ENCODE assay signal across 8 cellular contexts in genomic region chr17:44014437-44015172, GRCh38. TPM values are rescaled to one million over a fixed set of nuclear protein-coding genes. Genes with fewer than 3 reads are reported as not detected.
A peak's percentile ranks its signal among the peaks of the same experiment; 100 is the strongest.
DNase-seq lines count a peak whose midpoint lies in the region; ATAC-seq, FAIRE-seq and TF ChIP-seq lines count a peak whose summit lies in the region.

Gene TMEM101, minus strand, starts transcription at chr17:44014963. Its CDS starts 11 bp downstream, at chr17:44014952.

- CTCF ChIA-PET in activated CD4-positive, alpha-beta memory T cell treated with anti-CD3 and anti-CD28 coated beads for 36 hours (lab: Charles Lee), result interaction anchor here (0.6 to 1.3 kb wide), 4 partner anchors 8 to 71 kb away, joined by 3 to 5 read pairs (median 3); no protein-coding TSS in a partner anchor

- peaks cover 10% of the 10 kb centered on the region for H3K36me3 Mint-ChIP-seq in activated CD4-positive, alpha-beta memory T cell treated with anti-CD3 and anti-CD28 coated beads for 36 hours

- no peaks in the 10 kb centered on the region for H3K27me3 ChIP-seq in duodenal mucosa (ENCODE audit: control insufficient read depth in 1 of 2, insufficient read depth in 2 of 2, low read length in 2 of 2)
- H3K27me3 ChIP-seq in liver (ENCODE audit: control insufficient read depth in 4 of 4, insufficient read depth in 4 of 4, low read length in 3 of 4), result no peaks in the 10 kb centered on the region

- H3K9me3 ChIP-seq in duodenal mucosa (ENCODE audit: control insufficient read depth in 1 of 2, low read length in 2 of 2) (no peaks in the 10 kb centered on the region), liver (ENCODE audit: control insufficient read depth in 4 of 4, low read length in 3 of 4) (no peaks in the 10 kb centered on the region)

- peak; percentile 95 for FAIRE-seq in GM19239 (lab: Jason Lieb, UNC)

- peak within 1 kb of the TSS; percentile 79 for H3K27ac Mint-ChIP-seq in activated CD4-positive, alpha-beta memory T cell treated with anti-CD3 and anti-CD28 coated beads for 36 hours

- H3K9ac ChIP-seq in duodenal mucosa (ENCODE audit: low read depth in 1 of 2, low read length in 2 of 2) (peak within 1 kb of the TSS; percentile 84 to 98), liver (ENCODE audit: low read depth in 1 of 2, low read length in 2 of 2) (peak within 1 kb of the TSS; percentile 52 to 86)

- peaks cover 18% of the 10 kb centered on the region for H3K4me1 Mint-ChIP-seq in activated CD4-positive, alpha-beta memory T cell treated with anti-CD3 and anti-CD28 coated beads for 36 hours (ENCODE audit: low read depth)

- no peaks in the 10 kb centered on the region for H3K9me3 Mint-ChIP-seq in activated CD4-positive, alpha-beta memory T cell treated with anti-CD3 and anti-CD28 coated beads for 36 hours

- H3K4me1 ChIP-seq in duodenal mucosa (ENCODE audit: control insufficient read depth in 1 of 2, insufficient read depth in 2 of 2, low read length in 2 of 2) (peaks cover 18 to 25% of the 10 kb centered on the region in 2 donors), liver (ENCODE audit: control insufficient read depth in 4 of 4, insufficient read depth in 4 of 4, low read length in 3 of 4) (peaks cover 4 to 43% (median 17%) of the 10 kb centered on the region in 4 donors)

- H3K4me3 Mint-ChIP-seq in activated CD4-positive, alpha-beta memory T cell treated with anti-CD3 and anti-CD28 coated beads for 36 hours, result peak within 1 kb of the TSS; percentile 100

- WGBS in liver, result under 1% methylated on average over 43 of the region's 43 CpGs

- peak; percentile 22 to 51 for TF ChIP-seq RAD21 in liver (IDR thresholded peaks at IDR 0.05)

- POLR2A ChIA-PET in activated CD4-positive, alpha-beta memory T cell treated with anti-CD3 and anti-CD28 coated beads for 36 hours (lab: Charles Lee), result interaction anchor here (0.9 to 1.3 kb wide), 2 partner anchors 52 to 531 kb away, joined by 3 to 4 read pairs; partner anchors contain the start of genes DHX8 and LSM12

- ATAC-seq in HG03520 (IDR thresholded peaks at IDR 0.05; ENCODE audit: unreplicated experiment), result peak; percentile 68

- intact Hi-C loops in activated CD4-positive, alpha-beta memory T cell treated with anti-CD3 and anti-CD28 coated beads for 36 hours (cut with micrococcal nuclease), result loop anchor here (2.0 kb wide), 1 partner anchor 56 kb away; the partner anchor contains the start of gene G6PC3

- H3K4me3 ChIP-seq in duodenal mucosa (ENCODE audit: low read depth in 1 of 2, low read length in 2 of 2) (peak within 1 kb of the TSS; percentile 87 to 97), liver (ENCODE audit: low read depth in 1 of 3, low read length in 3 of 3) (peak within 1 kb of the TSS; percentile 82 to 98 (median 92))

- DNase-seq in AML-193 (lab: John Stamatoyannopoulos, UW) (peak; percentile 95), GM19239 (ENCODE audit: insufficient read length, low spot score) (peak; percentile 97), NCI-H774 (lab: John Stamatoyannopoulos, UW) (peak; percentile 92)
- peak; percentile 92 for DNase-seq in activated CD4-positive, alpha-beta memory T cell treated with anti-CD3 and anti-CD28 coated beads for 36 hours
- peak; percentile 85 for DNase-seq in stimulated activated CD4-positive, alpha-beta T cell treated with anti-CD3 and anti-CD28 coated beads, Interleukin-4, amount 100 ng/mL, for 1 hour

- no peaks in the 10 kb centered on the region for H3K27me3 Mint-ChIP-seq in activated CD4-positive, alpha-beta memory T cell treated with anti-CD3 and anti-CD28 coated beads for 36 hours

- no peak for TF ChIP-seq CTCF in liver (IDR thresholded peaks at IDR 0.05; ENCODE audit: low read depth, low read length, missing input control)

- H3K36me3 ChIP-seq in duodenal mucosa (ENCODE audit: control insufficient read depth in 1 of 2, insufficient read depth in 2 of 2, low read length in 2 of 2) (peaks cover 4 to 12% of the 10 kb centered on the region in 2 donors), liver (ENCODE audit: control insufficient read depth in 4 of 4, insufficient read depth in 3 of 4, low read depth in 1 of 4, low read length in 3 of 4) (peaks cover 0 to 3% (median 0%) of the 10 kb centered on the region in 4 donors)

- H3K27ac ChIP-seq in duodenal mucosa (ENCODE audit: low read depth, low read length) (no peak within 1 kb of the TSS), liver (ENCODE audit: low read depth in 1 of 2, low read length in 2 of 2) (peak within 1 kb of the TSS; percentile 65 to 72)

TF ChIP-seq in liver, 16 proteins besides CTCF, POLR2A, EP300 and RAD21:
- TF ChIP-seq HNF4G (IDR thresholded peaks at IDR 0.05) (no peak), REST (IDR thresholded peaks at IDR 0.05) (peak; percentile 48), RXRA (IDR thresholded peaks at IDR 0.05) (peak; percentile 72 to 77), JUND (IDR thresholded peaks at IDR 0.05) (no peak), YY1 (IDR thresholded peaks at IDR 0.05) (peak; percentile 100), EGR1 (IDR thresholded peaks at IDR 0.05; ENCODE audit: low read depth in 2 of 2) (peak; percentile 75 to 81), FOXA1 (IDR thresholded peaks at IDR 0.05) (no peak), FOXA2 (IDR thresholded peaks at IDR 0.05) (no peak), GABPA (IDR thresholded peaks at IDR 0.05 in 1 of 2, conservative IDR thresholded peaks at IDR 0.05 in 1 of 2) (peak; percentile 98 to 99), SP1 (IDR thresholded peaks at IDR 0.05) (peak; percentile 70), MAX (IDR thresholded peaks at IDR 0.05) (peak; percentile 87), TAF1 (conservative IDR thresholded peaks at IDR 0.05) (no peak), HNF4A (conservative IDR thresholded peaks at IDR 0.05) (peak; percentile 44 to 68), NR2F2 (IDR thresholded peaks at IDR 0.05) (peak; percentile 97), ATF3 (IDR thresholded peaks at IDR 0.05) (peak; percentile 37), ZBTB33 (IDR thresholded peaks at IDR 0.05) (peak; percentile 72)

RNA-seq across cellular contexts. Expression of gene TMEM101, which starts in this region (rescaled TPM):
- 10 to 100 TPM; 27.6 to 28.2 TPM for total RNA-seq in activated CD4-positive, alpha-beta memory T cell treated with anti-CD3 and anti-CD28 coated beads for 36 hours
- total RNA-seq in liver, result 10 to 100 TPM; 24.4 to 25.7 TPM
- 10 to 100 TPM; 12.0 to 18.4 TPM for polyA plus RNA-seq in liver
